Comparison of ENCODE assay signal across 8 cellular contexts in the genomic region with DNA sequence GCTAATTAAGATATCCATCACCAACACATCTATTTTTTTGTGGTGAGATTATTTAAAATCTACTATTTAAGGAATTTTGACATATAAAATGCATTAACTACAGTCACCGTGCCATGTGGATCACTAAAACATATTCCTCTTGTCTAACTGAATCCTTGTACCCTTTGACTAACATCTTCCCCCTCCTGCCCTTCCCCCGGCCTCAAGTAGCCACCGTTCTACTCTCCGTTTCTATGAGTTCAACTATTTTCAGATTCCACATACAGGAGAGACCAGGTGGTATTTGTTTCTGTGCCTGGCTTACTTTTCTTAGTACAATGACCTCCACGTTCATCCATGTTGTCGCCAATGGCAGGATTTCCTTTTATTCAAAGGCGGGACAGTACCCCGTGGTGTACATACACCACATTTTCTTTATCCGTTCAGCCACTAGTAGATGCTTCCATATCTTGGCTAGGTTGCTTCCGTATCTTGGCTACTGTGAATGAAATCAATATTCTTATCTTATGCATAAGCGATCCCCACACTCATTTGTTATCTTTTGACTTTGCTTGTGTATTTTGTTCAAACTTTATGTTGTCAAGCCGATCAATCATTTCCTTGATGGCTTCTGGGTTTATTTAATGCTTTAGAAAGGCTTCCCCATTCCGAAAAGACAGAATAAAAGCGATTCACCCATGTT.
A peak's percentile ranks its signal among the peaks of the same experiment; 100 is the strongest.
DNase-seq lines count a peak whose midpoint lies in the region; ATAC-seq and TF ChIP-seq lines count a peak whose summit lies in the region.

No MANE protein-coding gene starts in this region.

- no peaks in the 10 kb centered on the region for H3K36me3 ChIP-seq in breast epithelium
- no peaks in the 10 kb centered on the region for H3K36me3 ChIP-seq in colonic mucosa
- no peaks in the 10 kb centered on the region for H3K36me3 ChIP-seq in vagina

- H3K4me3 Mint-ChIP-seq in MCF 10A (ENCODE audit: unreplicated experiment), result no peak overlapping the region

- H3K4me1 ChIP-seq in breast epithelium (no peaks in the 10 kb centered on the region), colonic mucosa (no peaks in the 10 kb centered on the region), mononuclear cell (ENCODE audit: insufficient read depth, low read length) (peaks cover 20% of the 10 kb centered on the region), vagina (peaks cover 19% of the 10 kb centered on the region)

- no peaks in the 10 kb centered on the region for H3K9me3 ChIP-seq in breast epithelium
- no peaks in the 10 kb centered on the region for H3K9me3 ChIP-seq in colonic mucosa
- H3K9me3 ChIP-seq in mononuclear cell (ENCODE audit: low read depth, low read length), result no peaks in the 10 kb centered on the region
- H3K9me3 ChIP-seq in vagina, result no peaks in the 10 kb centered on the region

- DNase-seq in breast epithelium (ENCODE audit: low spot score in 2 of 2) (no peak), MCF 10A (ENCODE audit: unreplicated experiment) (no peak), colonic mucosa (no peak), vagina (ENCODE audit: extremely low spot score in 2 of 2) (peak in 1 of 2 donors; percentile 43), cerebellum (ENCODE audit: low spot score) (no peak), NCI-H446 treated with DMSO at 0.1 percent for 48 hours (lab: John Stamatoyannopoulos, UW) (no peak)

- peaks cover 15% of the 10 kb centered on the region for H3K27me3 Mint-ChIP-seq in MCF 10A (ENCODE audit: insufficient read depth, unreplicated experiment)

- no peak overlapping the region for H3K27ac ChIP-seq in breast epithelium
- no peak overlapping the region for H3K27ac ChIP-seq in colonic mucosa
- H3K27ac ChIP-seq in vagina, result peak overlapping the region; percentile 60

- no peak for ATAC-seq in GM21528 (IDR thresholded peaks at IDR 0.05; ENCODE audit: low FRiP score, unreplicated experiment)

- H3K4me3 ChIP-seq in breast epithelium (peak overlapping the region; percentile 43 to 74 (median 57)), colonic mucosa (peak overlapping the region; percentile 41), mononuclear cell (ENCODE audit: low read length) (peak overlapping the region; percentile 30), vagina (peak overlapping the region; percentile 49 to 50)

- H3K9ac ChIP-seq in colonic mucosa (ENCODE audit: low read depth in 2 of 2, low read length in 2 of 2), result peak overlapping the region in 1 of 2 donors; percentile 58

- TF ChIP-seq CTCF in breast epithelium (IDR thresholded peaks at IDR 0.05) (no peak), MCF 10A (IDR thresholded peaks at IDR 0.05; ENCODE audit: unreplicated experiment) (no peak), colonic mucosa (IDR thresholded peaks at IDR 0.05) (no peak), vagina (IDR thresholded peaks at IDR 0.05) (no peak)

- peaks cover 0 to 5% of the 10 kb centered on the region in 2 donors for H3K27me3 ChIP-seq in breast epithelium
- H3K27me3 ChIP-seq in colonic mucosa, result no peaks in the 10 kb centered on the region
- peaks cover 28% of the 10 kb centered on the region for H3K27me3 ChIP-seq in mononuclear cell (ENCODE audit: insufficient read depth, low read length)
- H3K27me3 ChIP-seq in vagina, result no peaks in the 10 kb centered on the region

- H3K4me1 Mint-ChIP-seq in MCF 10A (ENCODE audit: insufficient read depth, unreplicated experiment), result no peaks in the 10 kb centered on the region

- no TSS peak for BruUV-seq in MCF 10A (replicated peaks; lab: Mats Ljungman, UMichigan)

- no peak overlapping the region for H3K27ac Mint-ChIP-seq in MCF 10A (ENCODE audit: low read depth, unreplicated experiment)

- POLR2A ChIA-PET in MCF 10A (lab: Yijun Ruan, JAX), result no interaction called here

- no peaks in the 10 kb centered on the region for H3K36me3 Mint-ChIP-seq in MCF 10A (ENCODE audit: insufficient read depth, unreplicated experiment)

- CTCF ChIA-PET in MCF 10A (lab: Yijun Ruan, JAX), result interaction anchor here (0.7 to 6.2 kb wide), 21 partner anchors 11 to 394 kb away, joined by 3 to 100 read pairs (median 6); no protein-coding TSS in a partner anchor

- TF ChIP-seq POLR2A in breast epithelium (IDR thresholded peaks at IDR 0.05) (no peak), vagina (IDR thresholded peaks at IDR 0.05) (no peak)

- H3K9me3 Mint-ChIP-seq in MCF 10A (ENCODE audit: unreplicated experiment), result no peaks in the 10 kb centered on the region

- intact Hi-C loops in breast epithelium (cut with DNase I; ENCODE audit: low total_unique reads), result no loop called here
- intact Hi-C loops in MCF 10A (cut with micrococcal nuclease), result loop anchor here (1.0 to 10.0 kb wide), 4 partner anchors 54 to 382 kb away; no protein-coding TSS in a partner anchor
- intact Hi-C loops in colonic mucosa (cut with DNase I), result loop anchor here (2.0 to 5.0 kb wide), 3 partner anchors 54 to 389 kb away; partner anchors contain the start of gene MAP2K3
- intact Hi-C loops in vagina (cut with DNase I), result loop anchor here (10.0 kb wide), 1 partner anchor 386 kb away; the partner anchor contains the start of gene DHRS7B
